ENCODE assay signal across 1 cellular context in the genomic region with DNA sequence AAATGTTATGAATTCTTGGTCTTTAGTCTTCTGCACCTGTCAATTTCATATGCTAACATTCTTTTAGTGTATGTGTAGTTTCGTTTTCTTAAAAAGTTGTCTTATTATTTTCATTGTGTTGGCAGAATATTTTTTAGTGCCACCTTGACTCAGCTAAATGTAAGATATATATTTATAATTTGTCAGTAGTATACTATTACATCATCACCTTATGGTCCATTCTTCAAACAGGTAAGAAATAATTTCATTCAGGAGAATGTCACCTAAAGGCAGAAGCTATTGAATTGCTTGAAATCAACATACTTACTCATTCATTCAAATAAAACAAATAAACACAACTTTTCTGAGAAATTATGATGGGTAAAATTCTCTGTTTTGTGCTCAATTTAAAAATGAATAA.
TF ChIP-seq lines count a peak whose summit lies in the region.

No MANE protein-coding gene starts in this region.

TF ChIP-seq in K562, 482 proteins besides CTCF, POLR2A, EP300 and RAD21 (continued from another document):
- no peak for TF ChIP-seq CEBPG (CRISPR knock-in tag; IDR thresholded peaks at IDR 0.05)
- peak; percentile 70 to 82 for TF ChIP-seq CEBPG (tag; conservative IDR thresholded peaks at IDR 0.05 in 1 of 2, IDR thresholded peaks at IDR 0.05 in 1 of 2)
- TF ChIP-seq, protein P1, sequence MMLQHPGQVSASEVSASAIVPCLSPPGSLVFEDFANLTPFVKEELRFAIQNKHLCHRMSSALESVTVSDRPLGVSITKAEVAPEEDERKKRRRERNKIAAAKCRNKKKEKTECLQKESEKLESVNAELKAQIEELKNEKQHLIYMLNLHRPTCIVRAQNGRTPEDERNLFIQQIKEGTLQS (IDR thresholded peaks at IDR 0.05): peak; percentile 93
- TF ChIP-seq, protein P1 (CRISPR knock-in tag; conservative IDR thresholded peaks at IDR 0.05): no peak
